Comparison of ENCODE assay signal across 16 cellular contexts in genomic region chr16:66494916-66495315, GRCh38. TPM values are rescaled to one million over a fixed set of nuclear protein-coding genes. Genes with fewer than 3 reads are reported as not detected.
DNase-seq lines count a peak whose midpoint lies in the region; ATAC-seq lines count a peak whose summit lies in the region.
"Had no signal": no experiment of that assay in that cellular context is flagged by ENCODE, and none has a peak within 500 bp of the region (broad histone marks: within the 10 kb centered on the region; RNA-seq: fewer than 3 reads in every experiment).

No MANE protein-coding gene starts in this region.

- no peak overlapping the region for H3K27ac Mint-ChIP-seq in activated T-cell treated with anti-CD3 and anti-CD28 coated beads, Interleukin-2, amount 50 U/mL, for 24 hours
- H3K27ac Mint-ChIP-seq in effector memory CD8-positive, alpha-beta T cell: peak overlapping the region; percentile 23 to 62
- H3K27ac Mint-ChIP-seq in activated naive CD4-positive, alpha-beta T cell treated with anti-CD3 and anti-CD28 coated beads, Interleukin-2, amount 50 U/mL, for 72 hours: no peak overlapping the region
- H3K27ac Mint-ChIP-seq: CD4-positive, CD25-positive, alpha-beta regulatory T cell; CD8-positive, alpha-beta T cell had no signal

- DNase-seq in activated T-cell treated with anti-CD3 and anti-CD28 coated beads, Interleukin-2, amount 50 U/mL, for 24 hours: peak; percentile 2
- DNase-seq in activated T-cell treated with anti-CD3 and anti-CD28 coated beads, Interleukin-2, amount 50 U/mL, for 1 hour: no peak
- DNase-seq in effector memory CD8-positive, alpha-beta T cell: no peak
- DNase-seq in ureter (ENCODE audit: low spot score): peak; percentile 29
- no peak for DNase-seq in CD1c-positive myeloid dendritic cell (ENCODE audit: extremely low spot score)
- no peak for DNase-seq in activated naive CD4-positive, alpha-beta T cell treated with anti-CD3 and anti-CD28 coated beads, Interleukin-2, amount 50 U/mL, for 72 hours (ENCODE audit: low spot score in 2 of 2)
- DNase-seq: 8988T; ACHN; C1 segment of cervical spinal cord; Caco-2; CD4-positive, CD25-positive, alpha-beta regulatory T cell; DMS153; DND-41; GOT3; HCEC 1CT had no signal

- H3K4me3 Mint-ChIP-seq in activated T-cell treated with anti-CD3 and anti-CD28 coated beads, Interleukin-2, amount 50 U/mL, for 24 hours: no peak overlapping the region
- H3K4me3 Mint-ChIP-seq in effector memory CD8-positive, alpha-beta T cell: no peak overlapping the region
- H3K4me3 Mint-ChIP-seq: CD4-positive, CD25-positive, alpha-beta regulatory T cell; CD8-positive, alpha-beta T cell had no signal

- no peak for ATAC-seq in effector memory CD8-positive, alpha-beta T cell (replicated peaks)
- ATAC-seq in activated naive CD4-positive, alpha-beta T cell treated with anti-CD3 and anti-CD28 coated beads, Interleukin-2, amount 50 U/mL, for 72 hours: no peak
- ATAC-seq: CD8-positive, alpha-beta T cell had no signal

- H3K9me3 Mint-ChIP-seq in activated T-cell treated with anti-CD3 and anti-CD28 coated beads, Interleukin-2, amount 50 U/mL, for 24 hours: no peaks in the 10 kb centered on the region
- H3K9me3 Mint-ChIP-seq in effector memory CD8-positive, alpha-beta T cell: no peaks in the 10 kb centered on the region
- H3K9me3 Mint-ChIP-seq in activated naive CD4-positive, alpha-beta T cell treated with anti-CD3 and anti-CD28 coated beads, Interleukin-2, amount 50 U/mL, for 72 hours: peaks cover 0 to 4% of the 10 kb centered on the region in 2 donors
- H3K9me3 Mint-ChIP-seq: CD4-positive, CD25-positive, alpha-beta regulatory T cell; CD8-positive, alpha-beta T cell had no signal

- H3K36me3 Mint-ChIP-seq in activated T-cell treated with anti-CD3 and anti-CD28 coated beads, Interleukin-2, amount 50 U/mL, for 24 hours (ENCODE audit: low read depth): no peaks in the 10 kb centered on the region
- H3K36me3 Mint-ChIP-seq in effector memory CD8-positive, alpha-beta T cell (ENCODE audit: insufficient read depth): peaks cover 12% of the 10 kb centered on the region
- H3K36me3 Mint-ChIP-seq in activated naive CD4-positive, alpha-beta T cell treated with anti-CD3 and anti-CD28 coated beads, Interleukin-2, amount 50 U/mL, for 72 hours: no peaks in the 10 kb centered on the region
- H3K36me3 Mint-ChIP-seq: CD4-positive, CD25-positive, alpha-beta regulatory T cell; CD8-positive, alpha-beta T cell had no signal

- H3K27me3 Mint-ChIP-seq in activated T-cell treated with anti-CD3 and anti-CD28 coated beads, Interleukin-2, amount 50 U/mL, for 24 hours: no peaks in the 10 kb centered on the region
- H3K27me3 Mint-ChIP-seq in effector memory CD8-positive, alpha-beta T cell: no peaks in the 10 kb centered on the region
- H3K27me3 Mint-ChIP-seq: CD4-positive, CD25-positive, alpha-beta regulatory T cell had no signal

- H3K4me1 Mint-ChIP-seq in activated T-cell treated with anti-CD3 and anti-CD28 coated beads, Interleukin-2, amount 50 U/mL, for 24 hours (ENCODE audit: low read depth): peaks cover 3% of the 10 kb centered on the region
- H3K4me1 Mint-ChIP-seq in effector memory CD8-positive, alpha-beta T cell (ENCODE audit: low read depth in 2 of 2): peaks cover 2 to 5% of the 10 kb centered on the region in 2 donors

RNA-seq across cellular contexts. Expression of gene TK2, which starts 55.0 kb away (rescaled TPM):
- 37.9 TPM for total RNA-seq in ureter
- 1 to 10 TPM; 2.7 to 9.1 TPM for total RNA-seq in activated naive CD4-positive, alpha-beta T cell treated with anti-CD3 and anti-CD28 coated beads, Interleukin-2, amount 50 U/mL, for 72 hours

RNA-seq across cellular contexts. Expression of gene CKLF, which starts 57.5 kb away (rescaled TPM):
- 34.0 TPM for total RNA-seq in ureter
- total RNA-seq in activated naive CD4-positive, alpha-beta T cell treated with anti-CD3 and anti-CD28 coated beads, Interleukin-2, amount 50 U/mL, for 72 hours: 100 to 1,000 TPM; 117 to 136 TPM

Comparison
In these comparisons a context has a peak if more than half of its experiments do, and no peak if none do; other contexts are left out.
1. DNase-seq: peak in activated T-cell treated with anti-CD3 and anti-CD28 coated beads, Interleukin-2, amount 50 U/mL, for 24 hours (single experiment) and ureter (single experiment); none in activated T-cell treated with anti-CD3 and anti-CD28 coated beads, Interleukin-2, amount 50 U/mL, for 1 hour (single experiment), effector memory CD8-positive, alpha-beta T cell (0 of 3), CD1c-positive myeloid dendritic cell (single experiment) and activated naive CD4-positive, alpha-beta T cell treated with anti-CD3 and anti-CD28 coated beads, Interleukin-2, amount 50 U/mL, for 72 hours (0 of 2).
2. H3K27ac Mint-ChIP-seq: peak in effector memory CD8-positive, alpha-beta T cell (2 of 2); none in activated T-cell treated with anti-CD3 and anti-CD28 coated beads, Interleukin-2, amount 50 U/mL, for 24 hours (single experiment) and activated naive CD4-positive, alpha-beta T cell treated with anti-CD3 and anti-CD28 coated beads, Interleukin-2, amount 50 U/mL, for 72 hours (0 of 2).